ENCODE assay signal across 14 cellular contexts in the genomic region with DNA sequence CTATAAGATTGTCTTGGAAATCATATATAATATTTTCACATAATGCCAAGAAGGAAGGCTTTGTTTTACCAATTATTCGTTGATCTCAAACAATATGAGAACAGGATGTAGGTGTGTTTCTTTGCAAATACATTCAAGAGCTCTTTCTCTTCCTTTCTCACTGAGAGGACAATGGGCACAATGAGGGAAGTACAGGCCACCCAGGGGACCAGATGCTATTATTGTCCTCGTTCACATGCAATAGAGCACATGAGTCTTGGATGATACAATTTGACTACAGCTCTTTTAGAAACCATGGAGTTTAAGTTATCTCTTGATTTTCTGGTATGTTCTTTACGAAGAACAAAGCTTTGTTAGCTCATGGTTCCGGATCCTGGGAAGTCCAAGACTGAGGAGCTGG.
"Had no signal": no experiment of that assay in that cellular context is flagged by ENCODE, and none has a peak within 500 bp of the region (broad histone marks: within the 10 kb centered on the region; RNA-seq: fewer than 3 reads in every experiment).

No MANE protein-coding gene starts in this region.

- H2AFZ ChIP-seq: hepatocyte had no signal

- H3K4me3 ChIP-seq: ascending aorta, hepatocyte, lung, tibial artery, vagina had no signal

- H3K4me2 ChIP-seq: hepatocyte had no signal

- H3K9me3 ChIP-seq: ascending aorta, neutrophil, tibial artery, vagina had no signal

- H3K79me2 ChIP-seq: hepatocyte had no signal

- FAIRE-seq: frontal cortex had no signal

- H3K27me3 ChIP-seq: ascending aorta, hepatocyte, neutrophil, tibial artery, vagina had no signal

- H3K36me3 ChIP-seq: ascending aorta, neutrophil, tibial artery, vagina had no signal

- H3K27ac ChIP-seq: ascending aorta, hepatocyte, neutrophil, tibial artery, vagina had no signal

- DNase-seq: activated CD4-positive, alpha-beta T cell treated with anti-CD3 and anti-CD28 coated beads for 36 hours; activated CD8-positive, alpha-beta memory T cell treated with anti-CD3 and anti-CD28 coated beads, Interleukin-2, amount 50 U/mL, for 48 hours; activated CD8-positive, alpha-beta T cell treated with anti-CD3 and anti-CD28 coated beads, Interleukin-2, amount 10 ng/mL, durations not matched to agents 7 days and 5 days; activated naive CD4-positive, alpha-beta T cell; naive thymus-derived CD8-positive, alpha-beta T cell; retina; stimulated activated CD4-positive, alpha-beta T cell treated with anti-CD3 and anti-CD28 coated beads, Interleukin-4, amount 100 ng/mL, for 4 hours; tibial artery had no signal

- H3K4me1 ChIP-seq: ascending aorta, vagina had no signal
